8 cellular contexts compared by ENCODE assay signal in genomic region chr6:138774370-138774769, GRCh38. TPM values are rescaled to one million over a fixed set of nuclear protein-coding genes. Genes with fewer than 3 reads are reported as not detected.
DNase-seq lines count a peak whose midpoint lies in the region; ATAC-seq and TF ChIP-seq lines count a peak whose summit lies in the region.

No MANE protein-coding gene starts in this region.

- H3K9me3 ChIP-seq in cardiac muscle cell (ENCODE audit: low read depth), result no peaks in the 10 kb centered on the region
- no peaks in the 10 kb centered on the region for H3K9me3 ChIP-seq in mucosa of rectum (ENCODE audit: control insufficient read depth in 2 of 2, low read length in 2 of 2)
- no peaks in the 10 kb centered on the region for H3K9me3 ChIP-seq in aorta (ENCODE audit: control insufficient read depth, low read length)

- POLR2A ChIA-PET in GM10248 (lab: Yijun Ruan, JAX), result no interaction called here

- H3K4me1 ChIP-seq in cardiac muscle cell (ENCODE audit: low read depth), result peaks cover 11% of the 10 kb centered on the region
- peaks cover 9 to 12% of the 10 kb centered on the region in 2 donors for H3K4me1 ChIP-seq in mucosa of rectum (ENCODE audit: control insufficient read depth in 2 of 2, insufficient read depth in 2 of 2, low read length in 2 of 2)
- no peaks in the 10 kb centered on the region for H3K4me1 ChIP-seq in aorta (ENCODE audit: control insufficient read depth in 1 of 2, insufficient read depth in 2 of 2, low read length in 2 of 2)

- H3K36me3 ChIP-seq in cardiac muscle cell, result peaks cover 9% of the 10 kb centered on the region
- peaks cover 0 to 3% of the 10 kb centered on the region in 2 donors for H3K36me3 ChIP-seq in mucosa of rectum (ENCODE audit: control insufficient read depth in 2 of 2, insufficient read depth in 2 of 2, low read length in 2 of 2)
- H3K36me3 ChIP-seq in aorta (ENCODE audit: control insufficient read depth in 1 of 2, insufficient read depth in 2 of 2, low read length in 1 of 2), result no peaks in the 10 kb centered on the region

- DNase-seq in cardiac muscle cell (ENCODE audit: low read depth in 1 of 2, low spot score in 1 of 2) (peak in 1 of 2 donors; percentile 17), cardiac septum (ENCODE audit: low spot score) (no peak), choroid plexus epithelial cell (ENCODE audit: low read depth) (no peak), aorta (no peak), NCI-H82 treated with DMSO at 0.1 percent for 48 hours (lab: John Stamatoyannopoulos, UW; ENCODE audit: unreplicated experiment) (no peak), GM10248 (ENCODE audit: extremely low spot score) (no peak)

- no peak for TF ChIP-seq CTCF in cardiac muscle cell (IDR thresholded peaks at IDR 0.05; ENCODE audit: low read depth, low read length)
- TF ChIP-seq CTCF in choroid plexus epithelial cell (conservative IDR thresholded peaks at IDR 0.05; ENCODE audit: low read depth, low read length), result no peak
- no peak for TF ChIP-seq CTCF in GM10248 (IDR thresholded peaks at IDR 0.05; ENCODE audit: control extremely low read depth, extremely low read depth, low read depth, missing control alignments)

- H3K27ac ChIP-seq in cardiac muscle cell (no peak overlapping the region), mucosa of rectum (ENCODE audit: low read depth in 2 of 2, low read length in 2 of 2) (peak overlapping the region; percentile 98 to 99), aorta (ENCODE audit: low read depth in 1 of 2, low read length in 2 of 2) (no peak overlapping the region)

- H3K4me3 ChIP-seq in cardiac muscle cell (peak overlapping the region; percentile 70), choroid plexus epithelial cell (ENCODE audit: low read depth, low read length) (peak overlapping the region; percentile 88), mucosa of rectum (ENCODE audit: low read length in 2 of 2) (peak overlapping the region; percentile 87 to 95), aorta (ENCODE audit: low read length in 2 of 2) (peak overlapping the region; percentile 81 to 90)

- intact Hi-C loops in cardiac septum (cut with DNase I) (no loop called here), aorta (cut with DNase I) (loop anchor here in 1 of 2 donors (5.0 kb wide), 1 partner anchor 82 kb away; no protein-coding TSS in a partner anchor)

- H3K27me3 ChIP-seq in cardiac muscle cell, result no peaks in the 10 kb centered on the region
- H3K27me3 ChIP-seq in mucosa of rectum (ENCODE audit: control insufficient read depth in 2 of 2, insufficient read depth in 2 of 2, low read length in 2 of 2), result no peaks in the 10 kb centered on the region
- no peaks in the 10 kb centered on the region for H3K27me3 ChIP-seq in aorta (ENCODE audit: control insufficient read depth in 1 of 2, insufficient read depth in 2 of 2, low read length in 1 of 2)

- CTCF ChIA-PET in GM10248 (lab: Yijun Ruan, JAX), result interaction anchor here (1.0 kb wide), 1 partner anchor 183 kb away, joined by 4 read pairs; no protein-coding TSS in a partner anchor

- WGBS in aorta, 2 donors, result 10 to 20% methylated on average over 3 of the region's 3 CpGs

- no peak for ATAC-seq in aorta (ENCODE audit: low FRiP score)
- no peak for ATAC-seq in GM21737 (IDR thresholded peaks at IDR 0.05; ENCODE audit: unreplicated experiment)

- peak overlapping the region; percentile 97 to 98 for H3K9ac ChIP-seq in mucosa of rectum (ENCODE audit: low read depth in 1 of 2, low read length in 2 of 2)

RNA-seq across cellular contexts. Expression of gene CCDC28A, which starts 0.8 kb away (rescaled TPM):
- total RNA-seq in cardiac muscle cell, result 6.3 and 6.4 TPM in 2 replicates
- polyA plus RNA-seq in cardiac muscle cell, result 15.2 and 17.9 TPM in 2 replicates
- 7.9 TPM for total RNA-seq in cardiac septum
- 10 to 100 TPM in 1 of 2 donors, 1 to 10 TPM in 1; 8.9 to 14.1 TPM for total RNA-seq in aorta
- 10 to 100 TPM; 21.5 to 27.9 TPM for polyA plus RNA-seq in aorta

RNA-seq across cellular contexts. Expression of gene ECT2L, which starts 21.5 kb away (rescaled TPM):
- total RNA-seq in cardiac muscle cell (not detected in 2 replicates), cardiac septum (10.5 TPM), aorta (under 1 TPM; 0.19 to 0.30 TPM)
- polyA plus RNA-seq in cardiac muscle cell (0.04 TPM in 1 of 2 replicates, not detected in the other), aorta (1 to 10 TPM in 1 of 2 donors, not detected in 1; 2.7 TPM)

Comparison
In these comparisons a context has a peak if more than half of its experiments do, and no peak if none do; other contexts are left out.
1. H3K27ac ChIP-seq: peak in mucosa of rectum (2 of 2); none in cardiac muscle cell (single experiment) and aorta (0 of 2).
2. Peak in every context shown above with its lines, with median percentiles within 50 percentile points of each other: H3K4me3 ChIP-seq.